In genomic region chr15:59169337-59169736, GRCh38 we compare ENCODE assay signal across 10 cellular contexts. TPM values are rescaled to one million over a fixed set of nuclear protein-coding genes. Genes with fewer than 3 reads are reported as not detected.
DNase-seq lines count a peak whose midpoint lies in the region; ATAC-seq and TF ChIP-seq lines count a peak whose summit lies in the region.
"Had no signal": no experiment of that assay in that cellular context is flagged by ENCODE, and none has a peak within 500 bp of the region (broad histone marks: within the 10 kb centered on the region; RNA-seq: fewer than 3 reads in every experiment).

No MANE protein-coding gene starts in this region.

- intact Hi-C loops in left ventricle myocardium superior (cut with micrococcal nuclease): no loop called here
- intact Hi-C loops in Right ventricle myocardium inferior (cut with DNase I): no loop called here
- intact Hi-C loops in lower lobe of right lung (cut with DNase I): no loop called here
- intact Hi-C loops in uterus (cut with DNase I; ENCODE audit: low total_unique reads): no loop called here

- H3K4me1 Mint-ChIP-seq in brain: peaks cover 30% of the 10 kb centered on the region

- H3K4me3 Mint-ChIP-seq in brain: peak overlapping the region in 1 of 5 experiments; percentile 5

- H3K9me3 ChIP-seq in lower lobe of right lung: no peaks in the 10 kb centered on the region
- H3K9me3 ChIP-seq in uterus: no peaks in the 10 kb centered on the region
- H3K9me3 ChIP-seq: right lobe of liver had no signal

- peaks cover 17% of the 10 kb centered on the region for H3K36me3 Mint-ChIP-seq in brain

- H3K36me3 ChIP-seq in lower lobe of right lung: peaks cover 14% of the 10 kb centered on the region
- no peaks in the 10 kb centered on the region for H3K36me3 ChIP-seq in uterus

- ATAC-seq in left ventricle myocardium superior: peak; percentile 34
- no peak for ATAC-seq in Right ventricle myocardium inferior
- ATAC-seq in lower lobe of right lung: peak; percentile 14 to 36
- no peak for ATAC-seq in HG03280 (IDR thresholded peaks at IDR 0.05; ENCODE audit: unreplicated experiment)

- no peak for TF ChIP-seq POLR2A in uterus (IDR thresholded peaks at IDR 0.05)

- H3K27me3 ChIP-seq in lower lobe of right lung (ENCODE audit: low read depth): no peaks in the 10 kb centered on the region
- no peaks in the 10 kb centered on the region for H3K27me3 ChIP-seq in uterus
- H3K27me3 ChIP-seq: right lobe of liver had no signal

- H3K9me3 Mint-ChIP-seq in brain: peaks cover 0 to 3% (median 0%) of the 10 kb centered on the region in 5 experiments

- H3K4me3 ChIP-seq in lower lobe of right lung (no peak overlapping the region), uterus (no peak overlapping the region)
- H3K4me3 ChIP-seq: right lobe of liver had no signal

- H3K4me1 ChIP-seq in lower lobe of right lung: peaks cover 13% of the 10 kb centered on the region
- H3K4me1 ChIP-seq in uterus: no peaks in the 10 kb centered on the region

- H3K27ac ChIP-seq in lower lobe of right lung (peak overlapping the region; percentile 57), uterus (peak overlapping the region; percentile 83 to 86)

- H3K27ac Mint-ChIP-seq in brain: peak overlapping the region; percentile 49 to 98 (median 95)

- in situ Hi-C loops in GM13976 (cut with MboI; ENCODE audit: low sequenced_read_pairs, unreplicated experiment): loop anchor here (25.0 kb wide), 1 partner anchor 318 kb away; no protein-coding TSS in a partner anchor

- TF ChIP-seq CTCF in brain (conservative IDR thresholded peaks at IDR 0.05) (no peak), lower lobe of right lung (IDR thresholded peaks at IDR 0.05) (no peak), uterus (IDR thresholded peaks at IDR 0.05) (no peak), GM13976 (IDR thresholded peaks at IDR 0.05; ENCODE audit: borderline replicate concordance, control extremely low read depth, extremely low read depth, insufficient read depth, missing control alignments) (no peak)

- H3K27me3 Mint-ChIP-seq in brain: peaks cover 2% of the 10 kb centered on the region

- DNase-seq in left ventricle myocardium superior (no peak), Right ventricle myocardium inferior (ENCODE audit: missing footprints) (no peak), lower lobe of right lung (no peak), uterus (no peak), OCI-M2 (lab: John Stamatoyannopoulos, UW; ENCODE audit: unreplicated experiment) (no peak), GM13976 (ENCODE audit: low spot score) (no peak)
- DNase-seq: right lobe of liver had no signal

RNA-seq across cellular contexts. Expression of gene LDHAL6B, which starts 37.3 kb away (rescaled TPM):
- not detected for total RNA-seq in left ventricle myocardium superior
- not detected for total RNA-seq in Right ventricle myocardium inferior
- polyA plus RNA-seq in brain (ENCODE audit: insufficient read depth, low read depth, low replicate concordance): not detected
- total RNA-seq in lower lobe of right lung: not detected
- not detected for total RNA-seq in uterus
- total RNA-seq: right lobe of liver; T-helper 2 cell treated with Interferon-gamma antibody and Interleukin-4, amounts not matched to agents 100 ng/mL and 5 ng/mL, for 36 hours had no signal

Comparison
In these comparisons a context has a peak if more than half of its experiments do, and no peak if none do; other contexts are left out.
1. ATAC-seq: peak in left ventricle myocardium superior (single experiment) and lower lobe of right lung (2 of 2); none in Right ventricle myocardium inferior (single experiment) and HG03280 (single experiment).